Comparison of ENCODE assay signal across 21 cellular contexts in genomic region chr7:96734343-96734742, GRCh38.
"Had no signal": no experiment of that assay in that cellular context is flagged by ENCODE, and none has a peak within 500 bp of the region (broad histone marks: within the 10 kb centered on the region; RNA-seq: fewer than 3 reads in every experiment).

No MANE protein-coding gene starts in this region.

- H3K27ac Mint-ChIP-seq: activated naive CD4-positive, alpha-beta T cell treated with anti-CD3 and anti-CD28 coated beads, Interleukin-2, amount 50 U/mL, for 72 hours; natural killer cell treated with Interleukin-12 subunit alpha and Interleukin-12 subunit beta and Interleukin-15 and Interleukin-18, amount 100 ng/mL, for 72 hours; stimulated activated naive CD8-positive, alpha-beta T cell treated with anti-CD3 and anti-CD28 coated beads, Interleukin-15, Interleukin-2, amounts not matched to agents 100 ng/mL and 50 ng/mL, for 24 hours had no signal

- DNase-seq: activated CD4-positive, alpha-beta T cell treated with anti-CD3 and anti-CD28 coated beads, Interleukin-2, amount 50 U/mL, for 1 hour; activated CD4-positive, CD25-positive, alpha-beta regulatory T cell treated with anti-CD3 and anti-CD28 coated beads, Interleukin-2, amount 50 U/mL, for 72 hours; activated gamma-delta T cell treated with Interleukin-2 at 50 U/mL for 16 hours; activated T-cell treated with anti-CD3 and anti-CD28 coated beads, Interleukin-2, amount 50 U/mL, for 1 hour; brain microvascular endothelial cell; central memory CD4-positive, alpha-beta T cell; dermis blood vessel endothelial cell; effector CD8-positive, alpha-beta T cell; hippocampal formation; left ventricle myocardium superior; mammary epithelial cell; stimulated activated CD4-positive, alpha-beta T cell treated with anti-CD3 and anti-CD28 coated beads, Interleukin-4, amount 100 ng/mL, for 24 hours; substantia nigra; thyroid gland had no signal

- H3K9me3 Mint-ChIP-seq: activated naive CD4-positive, alpha-beta T cell treated with anti-CD3 and anti-CD28 coated beads, Interleukin-2, amount 50 U/mL, for 72 hours; natural killer cell treated with Interleukin-12 subunit alpha and Interleukin-12 subunit beta and Interleukin-15 and Interleukin-18, amount 100 ng/mL, for 72 hours; stimulated activated naive CD8-positive, alpha-beta T cell treated with anti-CD3 and anti-CD28 coated beads, Interleukin-15, Interleukin-2, amounts not matched to agents 100 ng/mL and 50 ng/mL, for 24 hours had no signal

- H3K4me1 ChIP-seq: ascending aorta, prostate gland, right atrium auricular region, thyroid gland had no signal

- H3K27ac ChIP-seq: ascending aorta, brain microvascular endothelial cell, prostate gland, right atrium auricular region, thyroid gland, VCaP had no signal

- H3K36me3 Mint-ChIP-seq: activated naive CD4-positive, alpha-beta T cell treated with anti-CD3 and anti-CD28 coated beads, Interleukin-2, amount 50 U/mL, for 72 hours; natural killer cell treated with Interleukin-12 subunit alpha and Interleukin-12 subunit beta and Interleukin-15 and Interleukin-18, amount 100 ng/mL, for 72 hours had no signal

- H3K36me3 ChIP-seq: ascending aorta, brain microvascular endothelial cell, prostate gland, right atrium auricular region, thyroid gland had no signal

- H3K4me3 ChIP-seq: ascending aorta, prostate gland, right atrium auricular region, thyroid gland had no signal

- H3K27me3 ChIP-seq: ascending aorta, brain microvascular endothelial cell, right atrium auricular region, thyroid gland had no signal

- H3K4me3 Mint-ChIP-seq: natural killer cell treated with Interleukin-12 subunit alpha and Interleukin-12 subunit beta and Interleukin-15 and Interleukin-18, amount 100 ng/mL, for 72 hours; stimulated activated naive CD8-positive, alpha-beta T cell treated with anti-CD3 and anti-CD28 coated beads, Interleukin-15, Interleukin-2, amounts not matched to agents 100 ng/mL and 50 ng/mL, for 24 hours had no signal

- H3K9me3 ChIP-seq: ascending aorta, prostate gland, right atrium auricular region, thyroid gland had no signal
